1 cellular context compared by ENCODE assay signal in the genomic region with DNA sequence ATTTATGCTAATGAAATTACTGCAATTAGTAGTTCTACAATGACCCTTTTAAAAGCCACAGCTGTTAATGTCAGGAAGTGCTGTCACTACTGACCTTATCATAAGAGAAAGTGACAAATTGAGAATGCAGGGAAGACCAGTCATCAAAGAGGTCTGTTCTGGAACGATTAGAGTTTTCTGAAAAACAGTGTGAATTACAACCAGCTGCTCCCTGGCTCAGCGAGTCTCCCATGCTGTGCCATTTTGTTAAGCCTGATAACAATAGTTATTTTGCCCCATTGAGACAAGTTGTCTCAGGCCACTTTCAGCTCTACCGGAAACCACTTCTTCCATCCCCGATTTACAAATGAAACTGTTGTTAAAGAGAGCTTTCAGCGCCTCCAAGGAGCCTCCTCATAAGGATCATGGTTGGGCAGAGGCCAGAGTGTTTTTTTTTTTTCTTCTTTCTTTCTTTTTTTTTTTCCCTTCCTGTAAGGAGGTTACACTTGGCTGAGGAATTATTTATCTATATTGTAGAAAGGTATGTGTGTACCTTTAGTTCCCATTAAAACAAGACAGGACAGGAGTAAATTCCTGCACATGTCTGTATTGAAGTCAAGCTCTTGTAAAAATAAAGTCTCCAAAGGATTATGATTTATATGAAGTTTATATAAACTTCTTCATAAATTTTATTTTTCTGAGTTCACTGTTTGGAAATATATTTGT.
TF ChIP-seq lines count a peak whose summit lies in the region.

No MANE protein-coding gene starts in this region.

TF ChIP-seq in GM23338, 12 proteins besides CTCF, POLR2A, EP300 and RAD21:
- TF ChIP-seq JUNB (IDR thresholded peaks at IDR 0.05; ENCODE audit: unreplicated experiment) (no peak), EZH2 (IDR thresholded peaks at IDR 0.05; ENCODE audit: low read depth, unreplicated experiment) (no peak), EZH2phosphoT487 (IDR thresholded peaks at IDR 0.05; ENCODE audit: unreplicated experiment) (no peak), STAT1 (IDR thresholded peaks at IDR 0.05; ENCODE audit: unreplicated experiment) (no peak), ZNF114 (CRISPR knock-in tag; IDR thresholded peaks at IDR 0.05) (no peak), ZNF331 (CRISPR knock-in tag; IDR thresholded peaks at IDR 0.05; ENCODE audit: low read depth) (no peak), POLR2AphosphoS5 (IDR thresholded peaks at IDR 0.05; ENCODE audit: low read depth) (no peak), NANOG (IDR thresholded peaks at IDR 0.05; ENCODE audit: borderline replicate concordance) (peak; percentile 82), CREB1 (CRISPR knock-in tag; IDR thresholded peaks at IDR 0.05; ENCODE audit: low read depth) (no peak)
- TF ChIP-seq, protein P1, sequence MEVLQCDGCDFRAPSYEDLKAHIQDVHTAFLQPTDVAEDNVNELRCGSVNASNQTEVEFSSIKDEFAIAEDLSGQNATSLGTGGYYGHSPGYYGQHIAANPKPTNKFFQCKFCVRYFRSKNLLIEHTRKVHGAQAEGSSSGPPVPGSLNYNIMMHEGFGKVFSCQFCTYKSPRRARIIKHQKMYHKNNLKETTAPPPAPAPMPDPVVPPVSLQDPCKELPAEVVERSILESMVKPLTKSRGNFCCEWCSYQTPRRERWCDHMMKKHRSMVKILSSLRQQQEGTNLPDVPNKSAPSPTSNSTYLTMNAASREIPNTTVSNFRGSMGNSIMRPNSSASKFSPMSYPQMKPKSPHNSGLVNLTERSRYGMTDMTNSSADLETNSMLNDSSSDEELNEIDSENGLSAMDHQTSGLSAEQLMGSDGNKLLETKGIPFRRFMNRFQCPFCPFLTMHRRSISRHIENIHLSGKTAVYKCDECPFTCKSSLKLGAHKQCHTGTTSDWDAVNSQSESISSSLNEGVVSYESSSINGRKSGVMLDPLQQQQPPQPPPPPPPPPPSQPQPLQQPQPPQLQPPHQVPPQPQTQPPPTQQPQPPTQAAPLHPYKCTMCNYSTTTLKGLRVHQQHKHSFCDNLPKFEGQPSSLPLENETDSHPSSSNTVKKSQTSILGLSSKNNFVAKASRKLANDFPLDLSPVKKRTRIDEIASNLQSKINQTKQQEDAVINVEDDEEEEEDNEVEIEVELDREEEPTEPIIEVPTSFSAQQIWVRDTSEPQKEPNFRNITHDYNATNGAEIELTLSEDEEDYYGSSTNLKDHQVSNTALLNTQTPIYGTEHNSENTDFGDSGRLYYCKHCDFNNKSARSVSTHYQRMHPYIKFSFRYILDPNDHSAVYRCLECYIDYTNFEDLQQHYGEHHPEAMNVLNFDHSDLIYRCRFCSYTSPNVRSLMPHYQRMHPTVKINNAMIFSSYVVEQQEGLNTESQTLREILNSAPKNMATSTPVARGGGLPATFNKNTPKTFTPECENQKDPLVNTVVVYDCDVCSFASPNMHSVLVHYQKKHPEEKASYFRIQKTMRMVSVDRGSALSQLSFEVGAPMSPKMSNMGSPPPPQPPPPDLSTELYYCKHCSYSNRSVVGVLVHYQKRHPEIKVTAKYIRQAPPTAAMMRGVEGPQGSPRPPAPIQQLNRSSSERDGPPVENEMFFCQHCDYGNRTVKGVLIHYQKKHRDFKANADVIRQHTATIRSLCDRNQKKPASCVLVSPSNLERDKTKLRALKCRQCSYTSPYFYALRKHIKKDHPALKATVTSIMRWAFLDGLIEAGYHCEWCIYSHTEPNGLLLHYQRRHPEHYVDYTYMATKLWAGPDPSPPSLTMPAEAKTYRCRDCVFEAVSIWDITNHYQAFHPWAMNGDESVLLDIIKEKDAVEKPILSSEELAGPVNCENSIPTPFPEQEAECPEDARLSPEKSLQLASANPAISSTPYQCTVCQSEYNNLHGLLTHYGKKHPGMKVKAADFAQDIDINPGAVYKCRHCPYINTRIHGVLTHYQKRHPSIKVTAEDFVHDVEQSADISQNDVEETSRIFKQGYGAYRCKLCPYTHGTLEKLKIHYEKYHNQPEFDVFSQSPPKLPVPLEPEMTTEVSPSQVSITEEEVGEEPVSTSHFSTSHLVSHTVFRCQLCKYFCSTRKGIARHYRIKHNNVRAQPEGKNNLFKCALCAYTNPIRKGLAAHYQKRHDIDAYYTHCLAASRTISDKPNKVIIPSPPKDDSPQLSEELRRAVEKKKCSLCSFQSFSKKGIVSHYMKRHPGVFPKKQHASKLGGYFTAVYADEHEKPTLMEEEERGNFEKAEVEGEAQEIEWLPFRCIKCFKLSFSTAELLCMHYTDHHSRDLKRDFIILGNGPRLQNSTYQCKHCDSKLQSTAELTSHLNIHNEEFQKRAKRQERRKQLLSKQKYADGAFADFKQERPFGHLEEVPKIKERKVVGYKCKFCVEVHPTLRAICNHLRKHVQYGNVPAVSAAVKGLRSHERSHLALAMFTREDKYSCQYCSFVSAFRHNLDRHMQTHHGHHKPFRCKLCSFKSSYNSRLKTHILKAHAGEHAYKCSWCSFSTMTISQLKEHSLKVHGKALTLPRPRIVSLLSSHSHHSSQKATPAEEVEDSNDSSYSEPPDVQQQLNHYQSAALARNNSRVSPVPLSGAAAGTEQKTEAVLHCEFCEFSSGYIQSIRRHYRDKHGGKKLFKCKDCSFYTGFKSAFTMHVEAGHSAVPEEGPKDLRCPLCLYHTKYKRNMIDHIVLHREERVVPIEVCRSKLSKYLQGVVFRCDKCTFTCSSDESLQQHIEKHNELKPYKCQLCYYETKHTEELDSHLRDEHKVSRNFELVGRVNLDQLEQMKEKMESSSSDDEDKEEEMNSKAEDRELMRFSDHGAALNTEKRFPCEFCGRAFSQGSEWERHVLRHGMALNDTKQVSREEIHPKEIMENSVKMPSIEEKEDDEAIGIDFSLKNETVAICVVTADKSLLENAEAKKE (CRISPR knock-in tag; IDR thresholded peaks at IDR 0.05), result no peak; the same call in 1 of the 2 replicates
- TF ChIP-seq, protein P2, sequence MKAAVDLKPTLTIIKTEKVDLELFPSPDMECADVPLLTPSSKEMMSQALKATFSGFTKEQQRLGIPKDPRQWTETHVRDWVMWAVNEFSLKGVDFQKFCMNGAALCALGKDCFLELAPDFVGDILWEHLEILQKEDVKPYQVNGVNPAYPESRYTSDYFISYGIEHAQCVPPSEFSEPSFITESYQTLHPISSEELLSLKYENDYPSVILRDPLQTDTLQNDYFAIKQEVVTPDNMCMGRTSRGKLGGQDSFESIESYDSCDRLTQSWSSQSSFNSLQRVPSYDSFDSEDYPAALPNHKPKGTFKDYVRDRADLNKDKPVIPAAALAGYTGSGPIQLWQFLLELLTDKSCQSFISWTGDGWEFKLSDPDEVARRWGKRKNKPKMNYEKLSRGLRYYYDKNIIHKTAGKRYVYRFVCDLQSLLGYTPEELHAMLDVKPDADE (IDR thresholded peaks at IDR 0.05), result peak; percentile 48; the same call in 1 of the 2 replicates
- TF ChIP-seq, protein P3, sequence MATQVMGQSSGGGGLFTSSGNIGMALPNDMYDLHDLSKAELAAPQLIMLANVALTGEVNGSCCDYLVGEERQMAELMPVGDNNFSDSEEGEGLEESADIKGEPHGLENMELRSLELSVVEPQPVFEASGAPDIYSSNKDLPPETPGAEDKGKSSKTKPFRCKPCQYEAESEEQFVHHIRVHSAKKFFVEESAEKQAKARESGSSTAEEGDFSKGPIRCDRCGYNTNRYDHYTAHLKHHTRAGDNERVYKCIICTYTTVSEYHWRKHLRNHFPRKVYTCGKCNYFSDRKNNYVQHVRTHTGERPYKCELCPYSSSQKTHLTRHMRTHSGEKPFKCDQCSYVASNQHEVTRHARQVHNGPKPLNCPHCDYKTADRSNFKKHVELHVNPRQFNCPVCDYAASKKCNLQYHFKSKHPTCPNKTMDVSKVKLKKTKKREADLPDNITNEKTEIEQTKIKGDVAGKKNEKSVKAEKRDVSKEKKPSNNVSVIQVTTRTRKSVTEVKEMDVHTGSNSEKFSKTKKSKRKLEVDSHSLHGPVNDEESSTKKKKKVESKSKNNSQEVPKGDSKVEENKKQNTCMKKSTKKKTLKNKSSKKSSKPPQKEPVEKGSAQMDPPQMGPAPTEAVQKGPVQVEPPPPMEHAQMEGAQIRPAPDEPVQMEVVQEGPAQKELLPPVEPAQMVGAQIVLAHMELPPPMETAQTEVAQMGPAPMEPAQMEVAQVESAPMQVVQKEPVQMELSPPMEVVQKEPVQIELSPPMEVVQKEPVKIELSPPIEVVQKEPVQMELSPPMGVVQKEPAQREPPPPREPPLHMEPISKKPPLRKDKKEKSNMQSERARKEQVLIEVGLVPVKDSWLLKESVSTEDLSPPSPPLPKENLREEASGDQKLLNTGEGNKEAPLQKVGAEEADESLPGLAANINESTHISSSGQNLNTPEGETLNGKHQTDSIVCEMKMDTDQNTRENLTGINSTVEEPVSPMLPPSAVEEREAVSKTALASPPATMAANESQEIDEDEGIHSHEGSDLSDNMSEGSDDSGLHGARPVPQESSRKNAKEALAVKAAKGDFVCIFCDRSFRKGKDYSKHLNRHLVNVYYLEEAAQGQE (IDR thresholded peaks at IDR 0.05; ENCODE audit: unreplicated experiment), result no peak
TF ChIP-seq in GM23338: peak in this region for 2.
